ENCODE assay signal across 14 cellular contexts in the genomic region with DNA sequence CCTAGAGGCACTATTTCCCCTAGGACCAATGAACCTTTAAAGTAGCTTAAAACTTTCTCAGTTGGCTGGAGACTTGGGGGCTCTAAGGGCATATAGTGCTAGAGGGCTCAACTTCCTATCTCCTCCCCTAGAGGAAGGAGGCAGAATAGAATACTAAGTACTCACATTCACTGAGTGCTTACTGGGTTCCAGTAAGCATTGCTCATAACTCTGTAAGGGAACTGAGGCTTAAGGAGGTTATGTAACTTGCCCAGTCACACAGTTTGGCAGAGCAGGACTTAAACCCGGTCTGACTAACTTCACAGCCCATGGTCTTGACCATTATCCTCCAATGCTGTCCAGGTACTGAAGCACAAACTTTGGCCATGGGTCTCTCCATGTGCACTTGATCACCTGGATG. TPM values are rescaled to one million over a fixed set of nuclear protein-coding genes. Genes with fewer than 3 reads are reported as not detected.
DNase-seq lines count a peak whose midpoint lies in the region; ATAC-seq and TF ChIP-seq lines count a peak whose summit lies in the region.
"Had no signal": no experiment of that assay in that cellular context is flagged by ENCODE, and none has a peak within 500 bp of the region (broad histone marks: within the 10 kb centered on the region; RNA-seq: fewer than 3 reads in every experiment).

No MANE protein-coding gene starts in this region.

- peaks cover 5% of the 10 kb centered on the region for H3K36me3 Mint-ChIP-seq in activated B cell treated with CpG ODN at 0.5 μM for 24 hours (ENCODE audit: low read depth)
- H3K36me3 Mint-ChIP-seq: activated naive CD4-positive, alpha-beta T cell treated with anti-CD3 and anti-CD28 coated beads, Interleukin-2, amount 50 U/mL, for 72 hours had no signal

- no peaks in the 10 kb centered on the region for H3K27me3 ChIP-seq in cardiac muscle cell
- H3K27me3 ChIP-seq in effector memory CD4-positive, alpha-beta T cell (replicated peaks; ENCODE audit: control insufficient read depth, insufficient read depth, low read length, poor library complexity, severe bottlenecking): no peaks in the 10 kb centered on the region
- H3K27me3 ChIP-seq: BLaER1, upper lobe of left lung had no signal

- DNase-seq in cardiac muscle cell (ENCODE audit: low read depth in 1 of 2, low spot score in 1 of 2) (peak in 1 of 2 donors; percentile 39), Right ventricle myocardium superior (no peak), activated B cell treated with CpG ODN at 0.5 μM for 24 hours (no peak), iris pigment epithelial cell (ENCODE audit: low read depth) (peak; percentile 95), activated gamma-delta T cell (lab: John Stamatoyannopoulos, UW) (no peak)
- DNase-seq in stimulated activated CD4-positive, alpha-beta T cell treated with anti-CD3 and anti-CD28 coated beads, Interleukin-15, amount 100 ng/mL, for 24 hours: no peak
- DNase-seq in stimulated activated CD4-positive, alpha-beta T cell treated with anti-CD3 and anti-CD28 coated beads, Interleukin-4, amount 100 ng/mL, for 4 hours: no peak
- no peak for DNase-seq in effector memory CD4-positive, alpha-beta T cell
- DNase-seq: midbrain; NCI-H526; stimulated activated CD4-positive, alpha-beta T cell treated with anti-CD3 and anti-CD28 coated beads, Interleukin-1b, Interleukin-23, amount 100 ng/mL, for 48 hours; upper lobe of left lung had no signal

- H3K4me1 ChIP-seq in cardiac muscle cell (ENCODE audit: low read depth): peaks cover 19% of the 10 kb centered on the region
- no peaks in the 10 kb centered on the region for H3K4me1 ChIP-seq in effector memory CD4-positive, alpha-beta T cell (ENCODE audit: control insufficient read depth, insufficient read depth, low read length, poor library complexity, severe bottlenecking)
- H3K4me1 ChIP-seq: BLaER1 had no signal

- H3K9me3 ChIP-seq in cardiac muscle cell (ENCODE audit: low read depth): no peaks in the 10 kb centered on the region
- H3K9me3 ChIP-seq in effector memory CD4-positive, alpha-beta T cell (ENCODE audit: control insufficient read depth, low read length): no peaks in the 10 kb centered on the region
- H3K9me3 ChIP-seq: BLaER1, upper lobe of left lung had no signal

- H3K9me3 Mint-ChIP-seq in activated B cell treated with CpG ODN at 0.5 μM for 24 hours: no peaks in the 10 kb centered on the region
- H3K9me3 Mint-ChIP-seq: activated naive CD4-positive, alpha-beta T cell treated with anti-CD3 and anti-CD28 coated beads, Interleukin-2, amount 50 U/mL, for 72 hours had no signal

- no peak overlapping the region for H3K27ac ChIP-seq in cardiac muscle cell
- no peak overlapping the region for H3K27ac ChIP-seq in effector memory CD4-positive, alpha-beta T cell (ENCODE audit: insufficient read depth, low read length, poor library complexity, severe bottlenecking)
- H3K27ac ChIP-seq: BLaER1, upper lobe of left lung had no signal

- peaks cover under 1% of the 10 kb centered on the region for H3K4me1 Mint-ChIP-seq in activated B cell treated with CpG ODN at 0.5 μM for 24 hours

- TF ChIP-seq CTCF in cardiac muscle cell (IDR thresholded peaks at IDR 0.05; ENCODE audit: low read depth, low read length) (peak; percentile 5), activated B cell treated with CpG ODN at 0.5 μM for 24 hours (IDR thresholded peaks at IDR 0.05) (no peak)

- H3K36me3 ChIP-seq in cardiac muscle cell: no peaks in the 10 kb centered on the region
- no peaks in the 10 kb centered on the region for H3K36me3 ChIP-seq in effector memory CD4-positive, alpha-beta T cell (ENCODE audit: control insufficient read depth, insufficient read depth, low read length)
- H3K36me3 ChIP-seq: BLaER1, upper lobe of left lung had no signal

- H3K4me3 ChIP-seq in cardiac muscle cell: no peak overlapping the region
- H3K4me3 ChIP-seq in effector memory CD4-positive, alpha-beta T cell (ENCODE audit: insufficient read depth, low read depth, low read length, poor library complexity, severe bottlenecking): no peak overlapping the region
- H3K4me3 ChIP-seq: BLaER1, upper lobe of left lung had no signal

- H3K4me3 Mint-ChIP-seq in activated B cell treated with CpG ODN at 0.5 μM for 24 hours: no peak overlapping the region

- POLR2A ChIA-PET in activated B cell treated with CpG ODN at 0.5 μM for 24 hours (lab: Charles Lee): no interaction called here

- CTCF ChIA-PET in activated B cell treated with CpG ODN at 0.5 μM for 24 hours (lab: Charles Lee): no interaction called here

- H3K27me3 Mint-ChIP-seq in activated B cell treated with CpG ODN at 0.5 μM for 24 hours: no peaks in the 10 kb centered on the region

- no peak overlapping the region for H3K27ac Mint-ChIP-seq in activated B cell treated with CpG ODN at 0.5 μM for 24 hours
- H3K27ac Mint-ChIP-seq: activated naive CD4-positive, alpha-beta T cell treated with anti-CD3 and anti-CD28 coated beads, Interleukin-2, amount 50 U/mL, for 72 hours had no signal

- intact Hi-C loops in Right ventricle myocardium superior (cut with DNase I) (no loop called here), activated B cell treated with CpG ODN at 0.5 μM for 24 hours (cut with micrococcal nuclease) (no loop called here)

- ATAC-seq in Right ventricle myocardium superior (ENCODE audit: poor library complexity): no peak
- ATAC-seq in activated B cell treated with CpG ODN at 0.5 μM for 24 hours (ENCODE audit: low read depth): peak; percentile 25

RNA-seq across cellular contexts. Expression of a gene that starts 12.5 kb away (rescaled TPM):
- total RNA-seq in cardiac muscle cell (16.4 and 22.0 TPM in 2 replicates), Right ventricle myocardium superior (64.1 TPM), activated B cell treated with CpG ODN at 0.5 μM for 24 hours (6.5 and 9.1 TPM in 2 replicates)
- polyA plus RNA-seq in cardiac muscle cell: 17.9 and 21.5 TPM in 2 replicates

RNA-seq across cellular contexts. Expression of a gene that starts 13.1 kb away (rescaled TPM):
- total RNA-seq in cardiac muscle cell (11.2 and 14.5 TPM in 2 replicates), Right ventricle myocardium superior (6.3 TPM), activated B cell treated with CpG ODN at 0.5 μM for 24 hours (4.7 and 6.1 TPM in 2 replicates)
- 15.8 and 23.9 TPM in 2 replicates for polyA plus RNA-seq in cardiac muscle cell
